ENCODE assay signal across 15 cellular contexts in the genomic region with DNA sequence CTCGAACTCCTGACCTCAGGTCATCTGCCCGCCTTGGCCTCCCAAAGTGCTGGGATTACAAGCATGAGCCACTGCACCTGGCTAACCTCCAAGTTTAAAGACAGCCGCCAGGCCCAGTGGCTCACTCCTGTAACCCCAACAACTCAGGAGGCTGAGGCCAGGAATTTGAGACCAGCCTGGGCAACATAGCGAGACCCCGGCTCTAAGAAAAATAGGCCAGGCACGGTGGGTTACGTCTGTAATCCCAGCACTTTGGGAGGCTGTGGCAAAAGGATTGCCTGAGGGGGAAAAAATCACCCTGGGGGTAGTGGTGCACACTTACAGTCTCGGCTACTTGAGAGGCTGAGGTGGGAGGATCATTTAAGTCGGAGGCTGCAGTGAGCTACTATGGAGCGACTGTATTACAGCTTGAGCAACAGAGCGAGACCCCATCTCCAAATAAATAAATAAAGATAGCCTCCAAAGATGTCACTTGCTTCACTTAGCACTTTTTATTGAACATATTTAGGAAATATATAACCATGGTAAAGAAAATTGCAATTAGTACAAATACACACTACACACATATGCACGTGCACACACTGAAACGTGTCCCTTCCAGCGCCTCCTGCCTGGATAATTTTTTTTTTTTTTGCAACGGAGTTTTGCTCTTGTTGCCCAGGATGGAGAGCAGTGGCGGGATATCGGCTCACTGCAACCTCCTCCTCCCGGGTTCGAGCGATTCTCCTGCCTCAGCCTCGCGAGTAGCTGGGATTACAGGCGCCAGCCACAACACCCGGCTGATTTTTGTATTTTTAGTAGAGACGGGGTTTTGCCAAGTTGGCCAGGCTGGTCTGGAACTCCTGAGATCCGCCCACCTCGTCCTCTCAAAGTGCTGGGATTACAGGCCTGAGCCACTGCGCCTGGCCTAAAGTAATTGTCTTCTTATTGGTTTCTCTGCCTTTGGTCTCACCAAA. TPM values are rescaled to one million over a fixed set of nuclear protein-coding genes. Genes with fewer than 3 reads are reported as not detected.
DNase-seq lines count a peak whose midpoint lies in the region; ATAC-seq and TF ChIP-seq lines count a peak whose summit lies in the region.
"Had no signal": no experiment of that assay in that cellular context is flagged by ENCODE, and none has a peak within 500 bp of the region (broad histone marks: within the 10 kb centered on the region; RNA-seq: fewer than 3 reads in every experiment).

No MANE protein-coding gene starts in this region.

- H3K9me3 Mint-ChIP-seq in activated T-helper 1 cell treated with anti-CD3 and anti-CD28 coated beads, Interleukin-12 subunit alpha, Interleukin-12 subunit beta, Interleukin-2, Interleukin-4 antibody, amounts not matched to agents 30 ng/mL and 10 ng/mL and 1 ng/mL, durations not matched to agents 14 hours and 24 hours and 36 hours, result no peaks in the 10 kb centered on the region
- H3K9me3 Mint-ChIP-seq in naive B cell, result no peaks in the 10 kb centered on the region

- H3K36me3 ChIP-seq in BLaER1 treated with 17β-estradiol and CSF1 and Interleukin-3, amounts not matched to agents 10 nM and 100 nM, result peaks cover 23 to 28% (median 26%) of the 10 kb centered on the region in 11 experiments

- peak overlapping the region in 3 of 11 experiments; percentile 88 to 94 (median 91); a peak in 2 of 22 replicates for H3K27ac ChIP-seq in BLaER1 treated with 17β-estradiol and CSF1 and Interleukin-3, amounts not matched to agents 10 nM and 100 nM

- peak overlapping the region; percentile 84 for H3K4me3 Mint-ChIP-seq in activated T-helper 1 cell treated with anti-CD3 and anti-CD28 coated beads, Interleukin-12 subunit alpha, Interleukin-12 subunit beta, Interleukin-2, Interleukin-4 antibody, amounts not matched to agents 30 ng/mL and 10 ng/mL and 1 ng/mL, durations not matched to agents 14 hours and 24 hours and 36 hours
- H3K4me3 Mint-ChIP-seq in naive B cell, result peak overlapping the region in 6 of 8 donors; percentile 6 to 93 (median 88)

- H3K27me3 Mint-ChIP-seq in activated T-helper 1 cell treated with anti-CD3 and anti-CD28 coated beads, Interleukin-12 subunit alpha, Interleukin-12 subunit beta, Interleukin-2, Interleukin-4 antibody, amounts not matched to agents 30 ng/mL and 10 ng/mL and 1 ng/mL, durations not matched to agents 14 hours and 24 hours and 36 hours (ENCODE audit: insufficient read depth), result no peaks in the 10 kb centered on the region
- no peaks in the 10 kb centered on the region for H3K27me3 Mint-ChIP-seq in naive B cell

- peaks cover 22% of the 10 kb centered on the region for H3K4me1 Mint-ChIP-seq in activated T-helper 1 cell treated with anti-CD3 and anti-CD28 coated beads, Interleukin-12 subunit alpha, Interleukin-12 subunit beta, Interleukin-2, Interleukin-4 antibody, amounts not matched to agents 30 ng/mL and 10 ng/mL and 1 ng/mL, durations not matched to agents 14 hours and 24 hours and 36 hours (ENCODE audit: low read depth)
- H3K4me1 Mint-ChIP-seq in naive B cell, result peaks cover 18 to 32% (median 27%) of the 10 kb centered on the region in 3 donors

- peak overlapping the region in 10 of 11 experiments; percentile 87 to 99 (median 96); a peak in 15 of 22 replicates for H3K4me2 ChIP-seq in BLaER1 treated with 17β-estradiol and CSF1 and Interleukin-3, amounts not matched to agents 10 nM and 100 nM

- H3K9me3 ChIP-seq in BLaER1 treated with 17β-estradiol and CSF1 and Interleukin-3, amounts not matched to agents 10 nM and 100 nM (replicated peaks in 1 of 11), result no peaks in the 10 kb centered on the region

- intact Hi-C loops in activated T-helper 1 cell treated with anti-CD3 and anti-CD28 coated beads, Interleukin-12 subunit alpha, Interleukin-12 subunit beta, Interleukin-2, Interleukin-4 antibody, amounts not matched to agents 30 ng/mL and 10 ng/mL and 1 ng/mL, durations not matched to agents 14 hours and 24 hours and 36 hours (cut with micrococcal nuclease), result loop anchor here (2.0 to 5.0 kb wide), 3 partner anchors 32 to 246 kb away; a partner anchor contains a TSS

- H3K27ac Mint-ChIP-seq in activated T-helper 1 cell treated with anti-CD3 and anti-CD28 coated beads, Interleukin-12 subunit alpha, Interleukin-12 subunit beta, Interleukin-2, Interleukin-4 antibody, amounts not matched to agents 30 ng/mL and 10 ng/mL and 1 ng/mL, durations not matched to agents 14 hours and 24 hours and 36 hours, result peak overlapping the region; percentile 86
- H3K27ac Mint-ChIP-seq in naive B cell, result peak overlapping the region in 1 of 6 donors; percentile 52

- ATAC-seq in naive B cell (ENCODE audit: low read depth in 2 of 2), result no peak
- no peak for ATAC-seq in GM21381 (IDR thresholded peaks at IDR 0.05; ENCODE audit: unreplicated experiment)

- TF ChIP-seq CTCF in GM12865 (IDR thresholded peaks at IDR 0.05; ENCODE audit: insufficient read depth, low read depth, low read length, missing control alignments), result no peak

- H4K20me1 ChIP-seq in BLaER1 treated with 17β-estradiol and CSF1 and Interleukin-3, amounts not matched to agents 10 nM and 100 nM, result no peaks in the 10 kb centered on the region; a peak in 1 of 22 replicates

- H3K4me3 ChIP-seq in BLaER1 treated with 17β-estradiol and CSF1 and Interleukin-3, amounts not matched to agents 10 nM and 100 nM, result no peak overlapping the region
- peak overlapping the region; percentile 96 for H3K4me3 ChIP-seq in GM12865 (ENCODE audit: low read depth, low read length)

- no peak for DNase-seq in GM12865 (ENCODE audit: low read depth)
- no peak for DNase-seq in activated T-helper 1 cell treated with anti-CD3 and anti-CD28 coated beads, Interleukin-12 subunit alpha, Interleukin-12 subunit beta, Interleukin-2, Interleukin-4 antibody, amounts not matched to agents 30 ng/mL and 10 ng/mL and 1 ng/mL, durations not matched to agents 14 hours and 24 hours and 36 hours (ENCODE audit: low spot score)
- no peak for DNase-seq in naive B cell
- no peak for DNase-seq in DMS53 (lab: John Stamatoyannopoulos, UW)
- DNase-seq in NCI-H774 (lab: John Stamatoyannopoulos, UW), result no peak
- no peak for DNase-seq in SW 1271 (lab: John Stamatoyannopoulos, UW)
- DNase-seq: effector CD8-positive, alpha-beta T cell; GOT3; islet precursor cell; KG1; NCI-H2107; NCI-H748 treated with DMSO at 0.1 percent for 48 hours had no signal

- no peaks in the 10 kb centered on the region for H3K27me3 ChIP-seq in BLaER1 treated with 17β-estradiol and CSF1 and Interleukin-3, amounts not matched to agents 10 nM and 100 nM

- peaks cover 25 to 50% (median 35%) of the 10 kb centered on the region in 10 experiments for H3K4me1 ChIP-seq in BLaER1 treated with 17β-estradiol and CSF1 and Interleukin-3, amounts not matched to agents 10 nM and 100 nM

- peak overlapping the region in 3 of 11 experiments; percentile 4 to 96 (median 95); a peak in 2 of 22 replicates for H3K9ac ChIP-seq in BLaER1 treated with 17β-estradiol and CSF1 and Interleukin-3, amounts not matched to agents 10 nM and 100 nM

- H3K36me3 Mint-ChIP-seq in activated T-helper 1 cell treated with anti-CD3 and anti-CD28 coated beads, Interleukin-12 subunit alpha, Interleukin-12 subunit beta, Interleukin-2, Interleukin-4 antibody, amounts not matched to agents 30 ng/mL and 10 ng/mL and 1 ng/mL, durations not matched to agents 14 hours and 24 hours and 36 hours (ENCODE audit: low read depth), result peaks cover 17% of the 10 kb centered on the region
- H3K36me3 Mint-ChIP-seq in naive B cell, result no peaks in the 10 kb centered on the region

RNA-seq across cellular contexts. Expression of a gene that starts 1.4 kb away (rescaled TPM):
- 43.6 and 44.8 TPM in 2 replicates for total RNA-seq in activated T-helper 1 cell treated with anti-CD3 and anti-CD28 coated beads, Interleukin-12 subunit alpha, Interleukin-12 subunit beta, Interleukin-2, Interleukin-4 antibody, amounts not matched to agents 30 ng/mL and 10 ng/mL and 1 ng/mL, durations not matched to agents 14 hours and 24 hours and 36 hours
- polyA plus RNA-seq in naive B cell (ENCODE audit: low read depth in 6 of 6), result 10 to 100 TPM; 23.1 to 41.2 (median 27.3) TPM

RNA-seq across cellular contexts. Expression of a gene that starts 10.7 kb away (rescaled TPM):
- total RNA-seq in activated T-helper 1 cell treated with anti-CD3 and anti-CD28 coated beads, Interleukin-12 subunit alpha, Interleukin-12 subunit beta, Interleukin-2, Interleukin-4 antibody, amounts not matched to agents 30 ng/mL and 10 ng/mL and 1 ng/mL, durations not matched to agents 14 hours and 24 hours and 36 hours, result 55.4 and 58.2 TPM in 2 replicates
- 10 to 100 TPM; 39.0 to 68.1 (median 51.6) TPM for polyA plus RNA-seq in naive B cell (ENCODE audit: low read depth in 6 of 6)

RNA-seq across cellular contexts. Expression of a gene that starts 12.2 kb away (rescaled TPM):
- 47.3 and 53.0 TPM in 2 replicates for total RNA-seq in activated T-helper 1 cell treated with anti-CD3 and anti-CD28 coated beads, Interleukin-12 subunit alpha, Interleukin-12 subunit beta, Interleukin-2, Interleukin-4 antibody, amounts not matched to agents 30 ng/mL and 10 ng/mL and 1 ng/mL, durations not matched to agents 14 hours and 24 hours and 36 hours
- 10 to 100 TPM; 61.9 to 77.4 (median 66.6) TPM for polyA plus RNA-seq in naive B cell (ENCODE audit: low read depth in 6 of 6)

RNA-seq across cellular contexts. Expression of a gene that starts 18.0 kb away (rescaled TPM):
- total RNA-seq in activated T-helper 1 cell treated with anti-CD3 and anti-CD28 coated beads, Interleukin-12 subunit alpha, Interleukin-12 subunit beta, Interleukin-2, Interleukin-4 antibody, amounts not matched to agents 30 ng/mL and 10 ng/mL and 1 ng/mL, durations not matched to agents 14 hours and 24 hours and 36 hours, result 3.1 and 4.7 TPM in 2 replicates
- under 1 TPM in 4 of 6 donors, not detected in 2; 0.19 to 0.77 (median 0.50) TPM for polyA plus RNA-seq in naive B cell (ENCODE audit: low read depth in 6 of 6)

RNA-seq across cellular contexts. Expression of a gene that starts 28.7 kb away (rescaled TPM):
- total RNA-seq in activated T-helper 1 cell treated with anti-CD3 and anti-CD28 coated beads, Interleukin-12 subunit alpha, Interleukin-12 subunit beta, Interleukin-2, Interleukin-4 antibody, amounts not matched to agents 30 ng/mL and 10 ng/mL and 1 ng/mL, durations not matched to agents 14 hours and 24 hours and 36 hours, result not detected in 2 replicates
- polyA plus RNA-seq in naive B cell (ENCODE audit: low read depth in 6 of 6), result under 1 TPM in 1 of 6 donors, not detected in 5; 0.40 TPM
- polyA plus RNA-seq: BJ had no signal
